1 cellular context compared by ENCODE assay signal in the genomic region with DNA sequence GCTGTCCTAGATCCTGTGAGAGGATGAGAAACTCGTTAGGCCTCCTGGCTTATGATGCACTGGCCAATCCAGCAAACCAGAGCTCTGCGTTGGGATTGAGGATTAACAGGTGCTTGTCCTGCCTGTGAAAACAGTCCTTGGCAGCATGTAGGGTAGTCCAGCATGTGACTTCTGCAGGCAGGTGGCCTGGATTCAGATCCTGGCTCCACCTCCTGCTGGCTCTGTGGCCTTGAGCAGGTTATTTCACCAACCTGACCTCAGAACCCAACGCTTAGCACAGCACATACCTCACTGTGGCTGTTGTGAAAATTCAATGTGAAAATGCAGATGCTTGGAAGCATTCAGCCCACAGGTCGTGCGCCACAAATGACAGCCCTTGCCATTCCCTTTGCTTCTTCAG.
TF ChIP-seq lines count a peak whose summit lies in the region.

No MANE protein-coding gene starts in this region.

TF ChIP-seq in liver, 16 proteins besides CTCF, POLR2A, EP300 and RAD21 (continued from another document):
- TF ChIP-seq, protein P1, sequence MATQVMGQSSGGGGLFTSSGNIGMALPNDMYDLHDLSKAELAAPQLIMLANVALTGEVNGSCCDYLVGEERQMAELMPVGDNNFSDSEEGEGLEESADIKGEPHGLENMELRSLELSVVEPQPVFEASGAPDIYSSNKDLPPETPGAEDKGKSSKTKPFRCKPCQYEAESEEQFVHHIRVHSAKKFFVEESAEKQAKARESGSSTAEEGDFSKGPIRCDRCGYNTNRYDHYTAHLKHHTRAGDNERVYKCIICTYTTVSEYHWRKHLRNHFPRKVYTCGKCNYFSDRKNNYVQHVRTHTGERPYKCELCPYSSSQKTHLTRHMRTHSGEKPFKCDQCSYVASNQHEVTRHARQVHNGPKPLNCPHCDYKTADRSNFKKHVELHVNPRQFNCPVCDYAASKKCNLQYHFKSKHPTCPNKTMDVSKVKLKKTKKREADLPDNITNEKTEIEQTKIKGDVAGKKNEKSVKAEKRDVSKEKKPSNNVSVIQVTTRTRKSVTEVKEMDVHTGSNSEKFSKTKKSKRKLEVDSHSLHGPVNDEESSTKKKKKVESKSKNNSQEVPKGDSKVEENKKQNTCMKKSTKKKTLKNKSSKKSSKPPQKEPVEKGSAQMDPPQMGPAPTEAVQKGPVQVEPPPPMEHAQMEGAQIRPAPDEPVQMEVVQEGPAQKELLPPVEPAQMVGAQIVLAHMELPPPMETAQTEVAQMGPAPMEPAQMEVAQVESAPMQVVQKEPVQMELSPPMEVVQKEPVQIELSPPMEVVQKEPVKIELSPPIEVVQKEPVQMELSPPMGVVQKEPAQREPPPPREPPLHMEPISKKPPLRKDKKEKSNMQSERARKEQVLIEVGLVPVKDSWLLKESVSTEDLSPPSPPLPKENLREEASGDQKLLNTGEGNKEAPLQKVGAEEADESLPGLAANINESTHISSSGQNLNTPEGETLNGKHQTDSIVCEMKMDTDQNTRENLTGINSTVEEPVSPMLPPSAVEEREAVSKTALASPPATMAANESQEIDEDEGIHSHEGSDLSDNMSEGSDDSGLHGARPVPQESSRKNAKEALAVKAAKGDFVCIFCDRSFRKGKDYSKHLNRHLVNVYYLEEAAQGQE (IDR thresholded peaks at IDR 0.05): peak; percentile 30
- peak; percentile 29 to 62 for TF ChIP-seq JUND (IDR thresholded peaks at IDR 0.05)
- no peak for TF ChIP-seq NR2F2 (IDR thresholded peaks at IDR 0.05)
- peak in 1 of 2 donors; percentile 32 for TF ChIP-seq GABPA (IDR thresholded peaks at IDR 0.05 in 1 of 2, conservative IDR thresholded peaks at IDR 0.05 in 1 of 2)
- peak; percentile 47 for TF ChIP-seq YY1 (IDR thresholded peaks at IDR 0.05)
- TF ChIP-seq, protein P2, sequence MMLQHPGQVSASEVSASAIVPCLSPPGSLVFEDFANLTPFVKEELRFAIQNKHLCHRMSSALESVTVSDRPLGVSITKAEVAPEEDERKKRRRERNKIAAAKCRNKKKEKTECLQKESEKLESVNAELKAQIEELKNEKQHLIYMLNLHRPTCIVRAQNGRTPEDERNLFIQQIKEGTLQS (IDR thresholded peaks at IDR 0.05): no peak
- TF ChIP-seq TAF1 (conservative IDR thresholded peaks at IDR 0.05): no peak
- peak in 1 of 2 donors; percentile 15 for TF ChIP-seq EGR1 (IDR thresholded peaks at IDR 0.05; ENCODE audit: low read depth in 2 of 2)
- TF ChIP-seq SP1 (IDR thresholded peaks at IDR 0.05): peak; percentile 87
- no peak for TF ChIP-seq FOXA2 (IDR thresholded peaks at IDR 0.05)
- TF ChIP-seq HNF4A (conservative IDR thresholded peaks at IDR 0.05): peak; percentile 71 to 72
- no peak for TF ChIP-seq HNF4G (IDR thresholded peaks at IDR 0.05)
- peak; percentile 30 for TF ChIP-seq FOXA1 (IDR thresholded peaks at IDR 0.05)
- TF ChIP-seq, protein P3, sequence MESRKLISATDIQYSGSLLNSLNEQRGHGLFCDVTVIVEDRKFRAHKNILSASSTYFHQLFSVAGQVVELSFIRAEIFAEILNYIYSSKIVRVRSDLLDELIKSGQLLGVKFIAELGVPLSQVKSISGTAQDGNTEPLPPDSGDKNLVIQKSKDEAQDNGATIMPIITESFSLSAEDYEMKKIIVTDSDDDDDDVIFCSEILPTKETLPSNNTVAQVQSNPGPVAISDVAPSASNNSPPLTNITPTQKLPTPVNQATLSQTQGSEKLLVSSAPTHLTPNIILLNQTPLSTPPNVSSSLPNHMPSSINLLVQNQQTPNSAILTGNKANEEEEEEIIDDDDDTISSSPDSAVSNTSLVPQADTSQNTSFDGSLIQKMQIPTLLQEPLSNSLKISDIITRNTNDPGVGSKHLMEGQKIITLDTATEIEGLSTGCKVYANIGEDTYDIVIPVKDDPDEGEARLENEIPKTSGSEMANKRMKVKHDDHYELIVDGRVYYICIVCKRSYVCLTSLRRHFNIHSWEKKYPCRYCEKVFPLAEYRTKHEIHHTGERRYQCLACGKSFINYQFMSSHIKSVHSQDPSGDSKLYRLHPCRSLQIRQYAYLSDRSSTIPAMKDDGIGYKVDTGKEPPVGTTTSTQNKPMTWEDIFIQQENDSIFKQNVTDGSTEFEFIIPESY (IDR thresholded peaks at IDR 0.05): no peak
- TF ChIP-seq RXRA (IDR thresholded peaks at IDR 0.05): peak; percentile 83 to 87
TF ChIP-seq in liver: peak in this region for 10.
